Comparison of ENCODE assay signal across 1 cellular context in genomic region chr7:96359876-96360275, GRCh38.
A peak's percentile ranks its signal among the peaks of the same experiment; 100 is the strongest.
TF ChIP-seq lines count a peak whose summit lies in the region.

No MANE protein-coding gene starts in this region.

TF ChIP-seq in GM12878, 131 proteins besides CTCF, POLR2A, EP300 and RAD21:
- TF ChIP-seq IKZF2 (IDR thresholded peaks at IDR 0.05) (no peak; a peak in 1 of 4 replicates), NR2F1 (conservative IDR thresholded peaks at IDR 0.05) (peak; percentile 66; the same call in 1 of the 2 replicates), SKIL (IDR thresholded peaks at IDR 0.05; ENCODE audit: low read depth, poor library complexity, severe bottlenecking) (no peak), IKZF1 (conservative IDR thresholded peaks at IDR 0.05) (no peak), CHD2 (IDR thresholded peaks at IDR 0.05; ENCODE audit: borderline replicate concordance, low read depth, low read length) (no peak), HCFC1 (IDR thresholded peaks at IDR 0.05; ENCODE audit: low read length) (no peak), ATF2 (IDR thresholded peaks at IDR 0.05; ENCODE audit: low read length) (no peak), CHD1 (IDR thresholded peaks at IDR 0.05; ENCODE audit: low read depth, low read length) (no peak), ZNF207 (IDR thresholded peaks at IDR 0.05; ENCODE audit: borderline replicate concordance) (no peak), RBBP5 (conservative IDR thresholded peaks at IDR 0.05) (no peak), SREBF1 (IDR thresholded peaks at IDR 0.05; ENCODE audit: low read length) (no peak), SMC3 (IDR thresholded peaks at IDR 0.05; ENCODE audit: borderline replicate concordance, low read length) (no peak), NR2C1 (IDR thresholded peaks at IDR 0.05) (peak; percentile 69), MTA2 (IDR thresholded peaks at IDR 0.05; ENCODE audit: low read depth) (peak; percentile 76), PKNOX1 (IDR thresholded peaks at IDR 0.05) (peak; percentile 16; the same call in 1 of the 2 replicates), DPF2 (IDR thresholded peaks at IDR 0.05) (no peak), GATAD2B (conservative IDR thresholded peaks at IDR 0.05; ENCODE audit: low read depth) (no peak)
